Comparison of ENCODE assay signal across 1 cellular context in the genomic region with DNA sequence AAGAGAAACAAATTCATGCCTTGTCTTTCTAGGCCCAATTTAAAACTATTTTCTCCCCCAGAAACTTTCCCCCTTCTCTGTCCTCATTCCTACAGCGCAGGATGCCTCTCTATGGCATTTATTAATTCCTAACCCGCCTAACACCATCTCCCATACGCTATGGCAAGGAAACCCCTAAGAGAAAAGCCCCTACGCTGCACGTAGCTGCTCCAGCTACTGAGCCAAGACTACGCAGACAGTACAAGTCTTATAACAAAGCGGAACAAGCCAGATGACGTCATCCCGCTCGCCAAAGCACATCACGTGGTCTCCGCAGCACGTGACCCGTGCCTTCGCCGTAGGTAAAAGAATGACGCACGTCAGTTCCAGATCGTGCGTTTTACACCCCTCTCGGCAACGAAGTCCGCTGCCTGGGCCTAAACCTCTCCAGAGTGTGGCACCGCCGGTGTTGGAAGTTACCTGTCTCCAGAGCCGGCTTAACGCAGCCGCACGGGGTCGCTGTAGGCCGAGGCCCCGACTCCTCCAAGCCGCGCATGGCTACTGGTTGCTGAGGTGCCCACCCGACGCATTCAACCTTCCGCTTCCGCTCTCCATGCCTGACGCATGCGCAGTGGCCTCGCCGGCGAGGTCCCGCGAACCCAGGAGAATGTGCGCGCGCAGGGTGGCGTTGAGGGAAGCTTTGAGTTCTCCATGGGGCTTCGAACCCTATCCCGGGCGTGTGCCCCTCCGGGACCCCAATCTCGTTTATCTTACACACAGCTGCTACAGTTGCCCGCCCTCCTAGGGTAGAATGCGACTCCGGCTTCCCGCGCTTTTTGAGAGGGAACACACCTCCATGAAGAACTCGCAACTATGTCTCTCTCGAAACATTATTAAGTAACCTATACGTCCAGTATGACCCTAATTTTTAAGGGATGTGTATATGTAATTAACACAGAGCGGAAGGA.
A peak's percentile ranks its signal among the peaks of the same experiment; 100 is the strongest.
TF ChIP-seq lines count a peak whose summit lies in the region.

A gene with protein sequence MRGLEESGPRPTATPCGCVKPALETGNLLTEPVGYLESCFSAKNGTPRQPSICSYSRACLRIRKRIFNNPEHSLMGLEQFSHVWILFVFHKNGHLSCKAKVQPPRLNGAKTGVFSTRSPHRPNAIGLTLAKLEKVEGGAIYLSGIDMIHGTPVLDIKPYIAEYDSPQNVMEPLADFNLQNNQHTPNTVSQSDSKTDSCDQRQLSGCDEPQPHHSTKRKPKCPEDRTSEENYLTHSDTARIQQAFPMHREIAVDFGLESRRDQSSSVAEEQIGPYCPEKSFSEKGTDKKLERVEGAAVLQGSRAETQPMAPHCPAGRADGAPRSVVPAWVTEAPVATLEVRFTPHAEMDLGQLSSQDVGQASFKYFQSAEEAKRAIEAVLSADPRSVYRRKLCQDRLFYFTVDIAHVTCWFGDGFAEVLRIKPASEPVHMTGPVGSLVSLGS (minus strand): TSS at position 542 of the 947 bp plus-strand sequence. CDS start 7 bp downstream, at position 535.

TF ChIP-seq in IMR-90, 13 proteins besides CTCF, POLR2A, EP300 and RAD21:
- 0 out of 2 replicates have a peak, but pooled peaks have one; percentile 13 for TF ChIP-seq SMC3 (IDR thresholded peaks at IDR 0.05; ENCODE audit: low read depth, low read length)
- peak; percentile 97 for TF ChIP-seq BHLHE40 (IDR thresholded peaks at IDR 0.05; ENCODE audit: low read depth, low read length)
- peak; percentile 100 for TF ChIP-seq USF2 (IDR thresholded peaks at IDR 0.05; ENCODE audit: low read depth, low read length)
- TF ChIP-seq RFX5 (IDR thresholded peaks at IDR 0.05; ENCODE audit: low read depth, low read length): no peak
- TF ChIP-seq, protein P1, sequence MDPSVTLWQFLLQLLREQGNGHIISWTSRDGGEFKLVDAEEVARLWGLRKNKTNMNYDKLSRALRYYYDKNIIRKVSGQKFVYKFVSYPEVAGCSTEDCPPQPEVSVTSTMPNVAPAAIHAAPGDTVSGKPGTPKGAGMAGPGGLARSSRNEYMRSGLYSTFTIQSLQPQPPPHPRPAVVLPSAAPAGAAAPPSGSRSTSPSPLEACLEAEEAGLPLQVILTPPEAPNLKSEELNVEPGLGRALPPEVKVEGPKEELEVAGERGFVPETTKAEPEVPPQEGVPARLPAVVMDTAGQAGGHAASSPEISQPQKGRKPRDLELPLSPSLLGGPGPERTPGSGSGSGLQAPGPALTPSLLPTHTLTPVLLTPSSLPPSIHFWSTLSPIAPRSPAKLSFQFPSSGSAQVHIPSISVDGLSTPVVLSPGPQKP (IDR thresholded peaks at IDR 0.05; ENCODE audit: borderline replicate concordance, low read depth, low read length): no peak
- peak; percentile 45; the same call in 1 of the 2 replicates for TF ChIP-seq MAZ (IDR thresholded peaks at IDR 0.05; ENCODE audit: borderline replicate concordance, low read depth, low read length)
- TF ChIP-seq RCOR1 (IDR thresholded peaks at IDR 0.05; ENCODE audit: insufficient replicate concordance, low read length): no peak
- peak; percentile 94 for TF ChIP-seq FOS (IDR thresholded peaks at IDR 0.05; ENCODE audit: low read depth, low read length)
